ENCODE assay signal across 9 cellular contexts in genomic region chr9:132354645-132355355, GRCh38. TPM values are rescaled to one million over a fixed set of nuclear protein-coding genes. Genes with fewer than 3 reads are reported as not detected.
DNase-seq lines count a peak whose midpoint lies in the region; ATAC-seq, FAIRE-seq and TF ChIP-seq lines count a peak whose summit lies in the region.
"Had no signal": no experiment of that assay in that cellular context is flagged by ENCODE, and none has a peak within 500 bp of the region (broad histone marks: within the 10 kb centered on the region; RNA-seq: fewer than 3 reads in every experiment).

SETX (minus strand) TSS chr9:132354986; CDS start chr9:132349428, 5,558 bp downstream.

- H3K4me3 ChIP-seq in BE2C (ENCODE audit: low read depth, low read length) (peak within 1 kb of the TSS; percentile 92), kidney (ENCODE audit: low read length in 2 of 2) (peak within 1 kb of the TSS; percentile 89 to 90)

- peak; percentile 81 for ATAC-seq in HG03442 (IDR thresholded peaks at IDR 0.05; ENCODE audit: unreplicated experiment)

- H3K9me3 ChIP-seq in BE2C: no peaks in the 10 kb centered on the region
- no peaks in the 10 kb centered on the region for H3K9me3 ChIP-seq in kidney (ENCODE audit: control insufficient read depth in 1 of 2, low read length in 2 of 2)

- FAIRE-seq in GM19239 (lab: Jason Lieb, UNC): peak; percentile 47
- no peak for FAIRE-seq in kidney (lab: Jason Lieb, UNC)
- FAIRE-seq: islet of Langerhans had no signal

- H3K4me1 ChIP-seq in BE2C: peaks cover 4% of the 10 kb centered on the region; the same call in 1 of the 2 replicates
- H3K4me1 ChIP-seq in kidney (ENCODE audit: control insufficient read depth in 1 of 2, insufficient read depth in 1 of 2, low read depth in 1 of 2, low read length in 2 of 2): peaks cover 10 to 19% of the 10 kb centered on the region in 2 donors

- no peak for TF ChIP-seq CTCF in BE2C (IDR thresholded peaks at IDR 0.05; ENCODE audit: low read depth, low read length)
- no peak for TF ChIP-seq CTCF in kidney (IDR thresholded peaks at IDR 0.05; ENCODE audit: borderline replicate concordance, extremely low read depth, insufficient read depth)

- intact Hi-C loops in kidney (cut with DNase I): no loop called here

- peak within 1 kb of the TSS; percentile 86 for H3K27ac ChIP-seq in kidney (ENCODE audit: low read depth in 2 of 2, low read length in 2 of 2)

- H3K36me3 ChIP-seq in BE2C: peaks cover 28% of the 10 kb centered on the region
- peaks cover 13 to 15% of the 10 kb centered on the region in 2 donors for H3K36me3 ChIP-seq in kidney (ENCODE audit: control insufficient read depth in 1 of 2, insufficient read depth in 2 of 2, low read length in 2 of 2)

- no peaks in the 10 kb centered on the region for H3K27me3 ChIP-seq in BE2C

- peak within 1 kb of the TSS; percentile 71 to 75 for H3K9ac ChIP-seq in kidney (ENCODE audit: low read length in 2 of 2)

- DNase-seq in BE2C (peak; percentile 99), GM19239 (ENCODE audit: insufficient read length, low spot score) (peak; percentile 95), NCI-H510A treated with DMSO at 0.1 percent for 48 hours (lab: John Stamatoyannopoulos, UW) (peak; percentile 98), cerebellum (ENCODE audit: low spot score) (peak; percentile 100), kidney (peak; percentile 99)
- DNase-seq in activated CD4-positive, alpha-beta T cell treated with anti-CD3 and anti-CD28 coated beads for 24 hours (ENCODE audit: low read depth in 2 of 2): peak; percentile 96 to 97
- DNase-seq in stimulated activated CD4-positive, alpha-beta T cell treated with anti-CD3 and anti-CD28 coated beads, Interleukin-15, amount 100 ng/mL, for 1 hour (ENCODE audit: low read depth in 1 of 2, low spot score in 1 of 2): peak; percentile 97 to 98

RNA-seq across cellular contexts. Expression of gene SETX, which starts in this region (rescaled TPM):
- polyA plus RNA-seq in BE2C (2012; ENCODE audit: insufficient read depth, insufficient read length, low read depth): 36.2 TPM
- 69.1 TPM for total RNA-seq in cerebellum
- 56.8 TPM for total RNA-seq in kidney
- 16.1 TPM for polyA plus RNA-seq in kidney (ENCODE audit: insufficient read depth, low read depth, low replicate concordance)

Comparison
In these comparisons a context has a peak if more than half of its experiments do, and no peak if none do; other contexts are left out.
1. Peak in every context shown above with its lines: DNase-seq, ATAC-seq, H3K4me3 ChIP-seq and H3K27ac ChIP-seq.